Comparison of ENCODE assay signal across 7 cellular contexts in genomic region chr14:37074320-37074719, GRCh38.
DNase-seq lines count a peak whose midpoint lies in the region; TF ChIP-seq lines count a peak whose summit lies in the region.
"Not testable (repeated sequence)": the region's sequence is repeated elsewhere in the genome, so short reads cannot be mapped to it uniquely, and the experiment has no call there.

No MANE protein-coding gene starts in this region.

- H3K27ac ChIP-seq in SK-N-MC = peak overlapping the region; percentile 26; the same call in 1 of the 2 replicates

- peak; percentile 4 for DNase-seq in Caki2 (ENCODE audit: low read depth)
- peak; percentile 32 for DNase-seq in NCI-H446 treated with DMSO at 0.1 percent for 48 hours (lab: John Stamatoyannopoulos, UW)
- peak; percentile 75 for DNase-seq in SK-N-MC (ENCODE audit: low read depth, low spot score)
- peak; percentile 74 for DNase-seq in astrocyte of the hippocampus (ENCODE audit: low read depth, low spot score)
- peak; percentile 35 for DNase-seq in epithelial cell of proximal tubule (ENCODE audit: low read depth)
- peak; percentile 29 for DNase-seq in kidney glomerular epithelial cell (lab: John Stamatoyannopoulos, UW)

- H3K9ac ChIP-seq in SK-N-MC (ENCODE audit: insufficient read length) = not testable (repeated sequence)

- in situ Hi-C loops in Caki2 (cut with HindIII; ENCODE audit: low pct_unique_long_range_greater_than_20kb, low sequenced_read_pairs) = not testable (repeated sequence)

- H3K9me3 ChIP-seq in SK-N-MC (ENCODE audit: low read depth, low read length) = not testable (repeated sequence)

- not testable (repeated sequence) for H3K36me3 ChIP-seq in SK-N-MC (ENCODE audit: insufficient read depth, low read length)

- peak; percentile 53; the same call in 1 of the 2 replicates for TF ChIP-seq EP300 in Ishikawa (IDR thresholded peaks at IDR 0.05; ENCODE audit: borderline replicate concordance)

- peak overlapping the region; percentile 4; the same call in 1 of the 2 replicates for H3K4me3 ChIP-seq in SK-N-MC
- H3K4me3 ChIP-seq in epithelial cell of proximal tubule (ENCODE audit: low read depth, low read length) = not testable (repeated sequence)

- TF ChIP-seq CTCF in epithelial cell of proximal tubule (conservative IDR thresholded peaks at IDR 0.05; ENCODE audit: low read depth, low read length) = not testable (repeated sequence)

- not testable (repeated sequence) for TF ChIP-seq RAD21 in Ishikawa (IDR thresholded peaks at IDR 0.05; ENCODE audit: low read depth)

TF ChIP-seq in Ishikawa, 13 proteins besides CTCF, POLR2A, EP300 and RAD21:
- TF ChIP-seq YY1 (IDR thresholded peaks at IDR 0.05; ENCODE audit: low read depth) (0 out of 2 replicates have a peak, but pooled peaks have one; percentile 19), TEAD4 (IDR thresholded peaks at IDR 0.05) (peak; percentile 62), TCF12 (IDR thresholded peaks at IDR 0.05; ENCODE audit: low read depth) (peak; percentile 48; the same call in 1 of the 2 replicates), FOXM1 (IDR thresholded peaks at IDR 0.05; ENCODE audit: borderline replicate concordance, low read depth) (peak; percentile 50; the same call in 1 of the 2 replicates), NFIC (IDR thresholded peaks at IDR 0.05) (peak; percentile 67)

Comparison
In these comparisons a context has a peak if more than half of its experiments do, and no peak if none do; other contexts are left out.
1. DNase-seq: peak in every context shown above with its lines; median percentile 75 in SK-N-MC; 74 in astrocyte of the hippocampus; 35 in epithelial cell of proximal tubule; 32 in NCI-H446 treated with DMSO at 0.1 percent for 48 hours; 29 in kidney glomerular epithelial cell; 4 in Caki2.